24 cellular contexts compared by ENCODE assay signal in genomic region chr17:80132906-80133625, GRCh38. TPM values are rescaled to one million over a fixed set of nuclear protein-coding genes. Genes with fewer than 3 reads are reported as not detected.
DNase-seq lines count a peak whose midpoint lies in the region; ATAC-seq, FAIRE-seq and TF ChIP-seq lines count a peak whose summit lies in the region.
"Had no signal": no experiment of that assay in that cellular context is flagged by ENCODE, and none has a peak within 500 bp of the region (broad histone marks: within the 10 kb centered on the region; RNA-seq: fewer than 3 reads in every experiment).

No MANE protein-coding gene starts in this region.

- H3K4me1 ChIP-seq in H1 (replicated peaks in 1 of 4; ENCODE audit: control insufficient read depth in 3 of 4, insufficient read depth in 4 of 4, low read length in 3 of 4) (peaks cover 0 to 3% (median 1%) of the 10 kb centered on the region in 4 experiments; a peak in 3 of 7 replicates), upper lobe of left lung (no peaks in the 10 kb centered on the region)
- H3K4me1 ChIP-seq: foreskin keratinocyte, left ventricle myocardium inferior had no signal

- TF ChIP-seq EP300 in H1 (IDR thresholded peaks at IDR 0.05; ENCODE audit: borderline replicate concordance in 1 of 2, low read depth in 2 of 2, low read length in 2 of 2), result no peak
- TF ChIP-seq EP300 in upper lobe of left lung (IDR thresholded peaks at IDR 0.05), result no peak

- H3K36me3 Mint-ChIP-seq in activated naive CD4-positive, alpha-beta T cell treated with anti-CD3 and anti-CD28 coated beads, Interleukin-2, amount 50 U/mL, for 72 hours, result peaks cover 14 to 39% of the 10 kb centered on the region in 2 donors
- peaks cover 41% of the 10 kb centered on the region for H3K36me3 Mint-ChIP-seq in activated naive CD4-positive, alpha-beta T cell treated with anti-CD3 and anti-CD28 coated beads for 36 hours (ENCODE audit: low read depth)
- peaks cover 54% of the 10 kb centered on the region for H3K36me3 Mint-ChIP-seq in stimulated activated naive CD8-positive, alpha-beta T cell treated with anti-CD3 and anti-CD28 coated beads, Interleukin-15, Interleukin-2, amounts not matched to agents 100 ng/mL and 50 ng/mL, for 24 hours (ENCODE audit: low read depth)
- H3K36me3 Mint-ChIP-seq in stimulated activated naive B cell treated with anti-CD40 and anti-IgM and Interleukin-4, amounts not matched to agents 10 μg/mL and 1 μg/mL and 100 μg/mL, for 72 hours, result peaks cover 34 to 43% of the 10 kb centered on the region in 2 donors

- H4K5ac ChIP-seq in H1 (ENCODE audit: insufficient read length, low read depth, low read length), result no peak overlapping the region

- H3K4me1 Mint-ChIP-seq in activated naive CD4-positive, alpha-beta T cell treated with anti-CD3 and anti-CD28 coated beads for 36 hours (ENCODE audit: low read depth), result no peaks in the 10 kb centered on the region
- H3K4me1 Mint-ChIP-seq in stimulated activated naive CD8-positive, alpha-beta T cell treated with anti-CD3 and anti-CD28 coated beads, Interleukin-15, Interleukin-2, amounts not matched to agents 100 ng/mL and 50 ng/mL, for 24 hours (ENCODE audit: low read depth), result no peaks in the 10 kb centered on the region
- no peaks in the 10 kb centered on the region for H3K4me1 Mint-ChIP-seq in stimulated activated naive B cell treated with anti-CD40 and anti-IgM and Interleukin-4, amounts not matched to agents 10 μg/mL and 1 μg/mL and 100 μg/mL, for 72 hours
- H3K4me1 Mint-ChIP-seq: activated B cell treated with CpG ODN at 0.5 μM for 24 hours; activated CD4-positive, alpha-beta memory T cell treated with anti-CD3 and anti-CD28 coated beads, Interleukin-2, amount 10 ng/mL, durations not matched to agents 7 days and 5 days; nephron had no signal

- H4K8ac ChIP-seq in H1 (ENCODE audit: extremely low read depth, insufficient read depth, low read length), result no peak overlapping the region

- no peaks in the 10 kb centered on the region for H3K79me2 ChIP-seq in H1 (ENCODE audit: control insufficient read depth in 1 of 2, insufficient read depth in 2 of 2, low read length in 2 of 2)
- H3K79me2 ChIP-seq: hepatocyte had no signal

- no peak overlapping the region for H2BK15ac ChIP-seq in H1 (ENCODE audit: low read length)

- no peak overlapping the region for H2BK120ac ChIP-seq in H1 (replicated peaks; ENCODE audit: low read depth, low read length)

- H3K4me3 Mint-ChIP-seq in activated naive CD4-positive, alpha-beta T cell treated with anti-CD3 and anti-CD28 coated beads for 36 hours, result no peak overlapping the region
- H3K4me3 Mint-ChIP-seq in stimulated activated naive CD8-positive, alpha-beta T cell treated with anti-CD3 and anti-CD28 coated beads, Interleukin-15, Interleukin-2, amounts not matched to agents 100 ng/mL and 50 ng/mL, for 24 hours, result no peak overlapping the region
- H3K4me3 Mint-ChIP-seq in stimulated activated naive B cell treated with anti-CD40 and anti-IgM and Interleukin-4, amounts not matched to agents 10 μg/mL and 1 μg/mL and 100 μg/mL, for 72 hours, result no peak overlapping the region
- H3K4me3 Mint-ChIP-seq: activated B cell treated with CpG ODN at 0.5 μM for 24 hours; activated CD4-positive, alpha-beta memory T cell treated with anti-CD3 and anti-CD28 coated beads, Interleukin-2, amount 10 ng/mL, durations not matched to agents 7 days and 5 days; nephron had no signal

- H3K4me3 ChIP-seq in H1 (ENCODE audit: extremely low read depth in 1 of 4, insufficient read depth in 2 of 4, low read depth in 3 of 4, low read length in 4 of 4) (no peak overlapping the region), upper lobe of left lung (no peak overlapping the region)
- H3K4me3 ChIP-seq: hepatocyte, left ventricle myocardium inferior had no signal

- H3K27me3 Mint-ChIP-seq in activated naive CD4-positive, alpha-beta T cell treated with anti-CD3 and anti-CD28 coated beads for 36 hours (ENCODE audit: low read depth), result peaks cover 2% of the 10 kb centered on the region
- peaks cover 13% of the 10 kb centered on the region for H3K27me3 Mint-ChIP-seq in stimulated activated naive CD8-positive, alpha-beta T cell treated with anti-CD3 and anti-CD28 coated beads, Interleukin-15, Interleukin-2, amounts not matched to agents 100 ng/mL and 50 ng/mL, for 24 hours
- peaks cover 0 to 8% of the 10 kb centered on the region in 2 donors for H3K27me3 Mint-ChIP-seq in stimulated activated naive B cell treated with anti-CD40 and anti-IgM and Interleukin-4, amounts not matched to agents 10 μg/mL and 1 μg/mL and 100 μg/mL, for 72 hours
- H3K27me3 Mint-ChIP-seq: activated B cell treated with CpG ODN at 0.5 μM for 24 hours had no signal

- H3K79me1 ChIP-seq in H1 (ENCODE audit: low read depth, low read length), result no peaks in the 10 kb centered on the region; the same call in 1 of the 2 replicates

- H4K20me1 ChIP-seq in H1 (replicated peaks in 1 of 2; ENCODE audit: control insufficient read depth in 1 of 2, insufficient read depth in 2 of 2, low read length in 2 of 2), result peaks cover 5 to 9% of the 10 kb centered on the region in 2 experiments

- H3K36me3 ChIP-seq in H1 (ENCODE audit: control insufficient read depth in 2 of 4, insufficient read depth in 4 of 4, low read length in 3 of 4) (peaks cover 29 to 54% (median 40%) of the 10 kb centered on the region in 4 experiments), upper lobe of left lung (peaks cover 26 to 53% (median 49%) of the 10 kb centered on the region in 4 donors)

- peak; percentile 19 to 40 for ATAC-seq in activated naive CD4-positive, alpha-beta T cell treated with anti-CD3 and anti-CD28 coated beads, Interleukin-2, amount 50 U/mL, for 72 hours
- ATAC-seq in stimulated activated naive B cell treated with anti-CD40 and anti-IgM and Interleukin-4, amounts not matched to agents 10 μg/mL and 1 μg/mL and 100 μg/mL, for 72 hours (replicated peaks), result no peak
- ATAC-seq in upper lobe of left lung (ENCODE audit: low FRiP score in 2 of 2), result no peak
- ATAC-seq: foreskin keratinocyte had no signal

- no peak overlapping the region for H3K56ac ChIP-seq in H1 (replicated peaks; ENCODE audit: insufficient read length, low read depth, low read length)

- H3K9me3 Mint-ChIP-seq in activated naive CD4-positive, alpha-beta T cell treated with anti-CD3 and anti-CD28 coated beads, Interleukin-2, amount 50 U/mL, for 72 hours, result no peaks in the 10 kb centered on the region
- no peaks in the 10 kb centered on the region for H3K9me3 Mint-ChIP-seq in activated naive CD4-positive, alpha-beta T cell treated with anti-CD3 and anti-CD28 coated beads for 36 hours
- no peaks in the 10 kb centered on the region for H3K9me3 Mint-ChIP-seq in stimulated activated naive CD8-positive, alpha-beta T cell treated with anti-CD3 and anti-CD28 coated beads, Interleukin-15, Interleukin-2, amounts not matched to agents 100 ng/mL and 50 ng/mL, for 24 hours
- H3K9me3 Mint-ChIP-seq in stimulated activated naive B cell treated with anti-CD40 and anti-IgM and Interleukin-4, amounts not matched to agents 10 μg/mL and 1 μg/mL and 100 μg/mL, for 72 hours, result no peaks in the 10 kb centered on the region
- H3K9me3 Mint-ChIP-seq: activated B cell treated with CpG ODN at 0.5 μM for 24 hours; activated CD4-positive, alpha-beta memory T cell treated with anti-CD3 and anti-CD28 coated beads, Interleukin-2, amount 10 ng/mL, durations not matched to agents 7 days and 5 days; nephron had no signal

- intact Hi-C loops in activated naive CD4-positive, alpha-beta T cell treated with anti-CD3 and anti-CD28 coated beads for 36 hours (cut with micrococcal nuclease), result no loop called here
- intact Hi-C loops in posterior cingulate gyrus (cut with DNase I), result no loop called here

- no peak overlapping the region for H3K23ac ChIP-seq in H1 (ENCODE audit: insufficient read length)

- H2AFZ ChIP-seq in H1 (ENCODE audit: low read length), result no peak overlapping the region
- H2AFZ ChIP-seq: hepatocyte had no signal

- H4K91ac ChIP-seq in H1 (replicated peaks; ENCODE audit: insufficient read length, low read length), result no peak overlapping the region

- H3K14ac ChIP-seq in H1 (ENCODE audit: insufficient read length), result no peak overlapping the region

- H2BK20ac ChIP-seq in H1 (ENCODE audit: low read length), result no peak overlapping the region

- peak overlapping the region; percentile 49 to 84 for H3K27ac Mint-ChIP-seq in activated naive CD4-positive, alpha-beta T cell treated with anti-CD3 and anti-CD28 coated beads, Interleukin-2, amount 50 U/mL, for 72 hours
- no peak overlapping the region for H3K27ac Mint-ChIP-seq in activated naive CD4-positive, alpha-beta T cell treated with anti-CD3 and anti-CD28 coated beads for 36 hours
- peak overlapping the region; percentile 29 for H3K27ac Mint-ChIP-seq in stimulated activated naive CD8-positive, alpha-beta T cell treated with anti-CD3 and anti-CD28 coated beads, Interleukin-15, Interleukin-2, amounts not matched to agents 100 ng/mL and 50 ng/mL, for 24 hours
- no peak overlapping the region for H3K27ac Mint-ChIP-seq in stimulated activated naive B cell treated with anti-CD40 and anti-IgM and Interleukin-4, amounts not matched to agents 10 μg/mL and 1 μg/mL and 100 μg/mL, for 72 hours
- H3K27ac Mint-ChIP-seq: activated B cell treated with CpG ODN at 0.5 μM for 24 hours; activated CD4-positive, alpha-beta memory T cell treated with anti-CD3 and anti-CD28 coated beads, Interleukin-2, amount 10 ng/mL, durations not matched to agents 7 days and 5 days; nephron had no signal

- H3K4ac ChIP-seq in H1 (replicated peaks; ENCODE audit: insufficient read length, low read depth, low read length), result no peak overlapping the region

- CTCF ChIA-PET in activated naive CD4-positive, alpha-beta T cell treated with anti-CD3 and anti-CD28 coated beads for 36 hours (lab: Charles Lee), result interaction anchor here (1.3 kb wide), 1 partner anchor 9 kb away, joined by 3 read pairs; no protein-coding TSS in a partner anchor
- CTCF ChIA-PET in H1 (lab: Charles Lee; ENCODE audit: partially characterized antibody), result interaction anchor here (0.7 to 2.7 kb wide), 6 partner anchors 7 to 705 kb away, joined by 3 to 13 read pairs (median 3); no protein-coding TSS in a partner anchor

- no peak for TF ChIP-seq RAD21 in H1 (IDR thresholded peaks at IDR 0.05 in 1 of 2, conservative IDR thresholded peaks at IDR 0.05 in 1 of 2; ENCODE audit: low read depth in 2 of 2, low read length in 2 of 2)

- TF ChIP-seq POLR2A in H1 (IDR thresholded peaks at IDR 0.05; ENCODE audit: control extremely low read depth in 1 of 2, low read depth in 2 of 2, low read length in 2 of 2) (no peak; a peak in 1 of 3 replicates), upper lobe of left lung (IDR thresholded peaks at IDR 0.05) (no peak)

- H3K23me2 ChIP-seq in H1 (ENCODE audit: low read depth, low read length), result no peaks in the 10 kb centered on the region

- H3K27me3 ChIP-seq in H1 (replicated peaks in 1 of 4; ENCODE audit: control insufficient read depth in 3 of 4, extremely low read depth in 1 of 4, insufficient read depth in 3 of 4, low read length in 3 of 4), result no peaks in the 10 kb centered on the region
- H3K27me3 ChIP-seq in upper lobe of left lung, result no peaks in the 10 kb centered on the region
- H3K27me3 ChIP-seq: foreskin keratinocyte, hepatocyte had no signal

- TF ChIP-seq CTCF in H1 (IDR thresholded peaks at IDR 0.05; ENCODE audit: control extremely low read depth in 1 of 3, insufficient read depth in 1 of 3, low read depth in 1 of 3, low read length in 3 of 3), result no peak
- no peak for TF ChIP-seq CTCF in upper lobe of left lung (IDR thresholded peaks at IDR 0.05)

- DNase-seq in activated naive CD4-positive, alpha-beta T cell treated with anti-CD3 and anti-CD28 coated beads, Interleukin-2, amount 50 U/mL, for 72 hours (ENCODE audit: low spot score in 2 of 2), result no peak
- DNase-seq in activated naive CD4-positive, alpha-beta T cell treated with anti-CD3 and anti-CD28 coated beads for 36 hours, result no peak
- DNase-seq in SK-MEL-5 (ENCODE audit: low read depth, low spot score) (peak; percentile 39), H1 (ENCODE audit: low read depth in 1 of 2, low spot score in 2 of 2) (no peak), posterior cingulate gyrus (no peak), upper lobe of left lung (no peak)
- DNase-seq in stimulated activated naive B cell treated with anti-CD40 and anti-IgM and Interleukin-4, amounts not matched to agents 10 μg/mL and 1 μg/mL and 100 μg/mL, for 72 hours, result no peak
- DNase-seq: activated B cell treated with CpG ODN at 0.5 μM for 24 hours; activated CD4-positive, alpha-beta memory T cell treated with anti-CD3 and anti-CD28 coated beads, Interleukin-2, amount 10 ng/mL, durations not matched to agents 7 days and 5 days; central memory CD4-positive, alpha-beta T cell; DMS53; foreskin keratinocyte; HCEC 1CT; KBM-7; left ventricle myocardium inferior; midbrain; NCI-H1436 treated with DMSO at 0.1 percent for 48 hours; NCI-H526 treated with DMSO at 0.1 percent for 48 hours; T-helper 9 cell had no signal

- 94% methylated on average over 5 of the region's 5 CpGs; no CpG with 5 or more reads in 1 of the 2 experiments for WGBS in H1 (ENCODE audit: extremely low coverage in 1 of 2, insufficient coverage in 1 of 2, insufficient read length in 1 of 2, insufficient replicate concordance in 2 of 2, low coverage in 1 of 2, low lambda C conversion rate in 2 of 2, missing lambda C conversion rate in 1 of 2), 2 experiments
- whole genome bisulfite sequencing in upper lobe of left lung, 2 donors, result 91 to 92% methylated on average over 5 of the region's 5 CpGs

- in situ Hi-C loops in SK-MEL-5 (cut with HindIII; ENCODE audit: low pct_unique_long_range_greater_than_20kb, low sequenced_read_pairs), result no loop called here

- H3K9me3 ChIP-seq in H1 (ENCODE audit: insufficient read depth in 2 of 2, low read depth in 1 of 2, low read length in 1 of 2) (no peaks in the 10 kb centered on the region), upper lobe of left lung (no peaks in the 10 kb centered on the region)
- H3K9me3 ChIP-seq: left ventricle myocardium inferior had no signal

- H3K27ac ChIP-seq in H1 (ENCODE audit: low read depth, low read length), result no peak overlapping the region
- H3K27ac ChIP-seq in upper lobe of left lung, result no peak overlapping the region
- H3K27ac ChIP-seq: epithelial cell of prostate, foreskin keratinocyte, hepatocyte, left ventricle myocardium inferior had no signal

- H3K9ac ChIP-seq in H1 (replicated peaks in 1 of 4; ENCODE audit: extremely low read depth in 1 of 4, low read depth in 3 of 4, low read length in 3 of 4), result no peak overlapping the region

- no peak overlapping the region for H3K4me2 ChIP-seq in H1 (ENCODE audit: insufficient read depth in 1 of 2, low read depth in 2 of 2, low read length in 2 of 2)
- H3K4me2 ChIP-seq: hepatocyte had no signal

- no peak for FAIRE-seq in H1 (lab: Jason Lieb, UNC)
- FAIRE-seq: astrocyte had no signal

- H2BK5ac ChIP-seq in H1 (ENCODE audit: low read depth, low read length), result no peak overlapping the region

- POLR2A ChIA-PET in H1 (lab: Charles Lee; ENCODE audit: partially characterized antibody), result interaction anchor here (1.1 to 3.6 kb wide), 7 partner anchors 8 to 49 kb away, joined by 3 to 13 read pairs (median 6); no protein-coding TSS in a partner anchor

- no peak overlapping the region for H3K18ac ChIP-seq in H1 (ENCODE audit: extremely low read depth, low read length)

- H2BK12ac ChIP-seq in H1 (ENCODE audit: low read depth, low read length), result no peak overlapping the region

- H2AK5ac ChIP-seq in H1 (ENCODE audit: low read depth, low read length), result no peak overlapping the region

RNA-seq across cellular contexts. Expression of gene EIF4A3, which starts 13.9 kb away (rescaled TPM):
- 100 to 1,000 TPM; 105 to 144 TPM for total RNA-seq in activated naive CD4-positive, alpha-beta T cell treated with anti-CD3 and anti-CD28 coated beads, Interleukin-2, amount 50 U/mL, for 72 hours
- total RNA-seq in activated naive CD4-positive, alpha-beta T cell treated with anti-CD3 and anti-CD28 coated beads for 36 hours, result 10 to 100 TPM; 92.1 to 97.7 TPM
- 567 and 602 TPM in 2 replicates for total RNA-seq in SK-MEL-5 (2014; rRNA removed; shearing (Covaris generic))
- polyA plus RNA-seq in SK-MEL-5 (2015; cell fraction: cytosol; rRNA removed), result 264 and 266 TPM in 2 replicates
- polyA plus RNA-seq in SK-MEL-5 (2015; cell fraction: nucleus; rRNA removed), result 198 and 244 TPM in 2 replicates
- 146 and 155 TPM in 2 replicates for total RNA-seq in H1 (2021; fragmentation: NEBNext Ultra II Directional; extraction: Animal tissue kit (Norgen Biotek cat#: 25700))
- 99.1 and 142 TPM in 2 replicates for polyA plus RNA-seq in H1 (2011; rRNA removed)
- 140 TPM for polyA plus RNA-seq in H1 (2011; cell fraction: cytosol; rRNA removed)
- polyA plus RNA-seq in H1 (2011; cell fraction: nucleus; rRNA removed), result 77.5 TPM
- 156 to 184 TPM (median 166 TPM) in 4 replicates for polyA plus RNA-seq in H1 (2012, experiment 1 of 2)
- 48.6 TPM for polyA plus RNA-seq in H1 (2012, experiment 2 of 2)
- 81.9 TPM for polyA plus RNA-seq in H1 (2013, experiment 1 of 2)
- polyA plus RNA-seq in H1 (2013, experiment 2 of 2), result 84.3 TPM
- 108 and 113 TPM in 2 replicates for polyA minus RNA-seq in H1 (2011; rRNA and poly(A)+ RNA removed)
- 61.2 TPM for polyA minus RNA-seq in H1 (2011; cell fraction: cytosol; rRNA and poly(A)+ RNA removed)
- 42.7 TPM for polyA minus RNA-seq in H1 (2011; cell fraction: nucleus; rRNA and poly(A)+ RNA removed)
- total RNA-seq in upper lobe of left lung, result 10 to 100 TPM; 48.2 to 86.2 (median 61.8) TPM

RNA-seq across cellular contexts. Expression of gene GAA, which starts 31.7 kb away (rescaled TPM):
- 10 to 100 TPM; 34.2 to 36.3 TPM for total RNA-seq in activated naive CD4-positive, alpha-beta T cell treated with anti-CD3 and anti-CD28 coated beads, Interleukin-2, amount 50 U/mL, for 72 hours
- total RNA-seq in activated naive CD4-positive, alpha-beta T cell treated with anti-CD3 and anti-CD28 coated beads for 36 hours, result 10 to 100 TPM; 32.1 to 33.2 TPM
- total RNA-seq in SK-MEL-5 (2014; rRNA removed; shearing (Covaris generic)), result 88.7 and 97.7 TPM in 2 replicates
- polyA plus RNA-seq in SK-MEL-5 (2015; cell fraction: cytosol; rRNA removed), result 242 and 314 TPM in 2 replicates
- polyA plus RNA-seq in SK-MEL-5 (2015; cell fraction: nucleus; rRNA removed), result 487 and 533 TPM in 2 replicates
- total RNA-seq in H1 (2021; fragmentation: NEBNext Ultra II Directional; extraction: Animal tissue kit (Norgen Biotek cat#: 25700)), result 25.3 and 30.0 TPM in 2 replicates
- polyA plus RNA-seq in H1 (2011; rRNA removed), result 14.8 and 32.7 TPM in 2 replicates
- polyA plus RNA-seq in H1 (2011; cell fraction: cytosol; rRNA removed), result 24.0 TPM
- 151 TPM for polyA plus RNA-seq in H1 (2011; cell fraction: nucleus; rRNA removed)
- polyA plus RNA-seq in H1 (2012, experiment 1 of 2), result 20.2 to 49.6 TPM (median 37.7 TPM) in 4 replicates
- 24.4 TPM for polyA plus RNA-seq in H1 (2012, experiment 2 of 2)
- 45.2 TPM for polyA plus RNA-seq in H1 (2013, experiment 1 of 2)
- polyA plus RNA-seq in H1 (2013, experiment 2 of 2), result 38.1 TPM
- polyA minus RNA-seq in H1 (2011; rRNA and poly(A)+ RNA removed), result 5.0 and 7.6 TPM in 2 replicates
- polyA minus RNA-seq in H1 (2011; cell fraction: cytosol; rRNA and poly(A)+ RNA removed), result 17.7 TPM
- polyA minus RNA-seq in H1 (2011; cell fraction: nucleus; rRNA and poly(A)+ RNA removed), result 25.7 TPM
- total RNA-seq in upper lobe of left lung, result 100 to 1,000 TPM in 5 of 6 donors, 10 to 100 TPM in 1; 54.7 to 178 (median 157) TPM

RNA-seq across cellular contexts. Expression of gene CARD14, which starts 36.8 kb away (rescaled TPM):
- total RNA-seq in activated naive CD4-positive, alpha-beta T cell treated with anti-CD3 and anti-CD28 coated beads, Interleukin-2, amount 50 U/mL, for 72 hours, result under 1 TPM in 1 of 2 donors, not detected in 1; 0.19 TPM
- not detected for total RNA-seq in activated naive CD4-positive, alpha-beta T cell treated with anti-CD3 and anti-CD28 coated beads for 36 hours
- total RNA-seq in SK-MEL-5 (2014; rRNA removed; shearing (Covaris generic)), result 19.6 and 23.2 TPM in 2 replicates
- polyA plus RNA-seq in SK-MEL-5 (2015; cell fraction: cytosol; rRNA removed), result 15.7 and 17.4 TPM in 2 replicates
- polyA plus RNA-seq in SK-MEL-5 (2015; cell fraction: nucleus; rRNA removed), result 78.5 and 94.3 TPM in 2 replicates
- total RNA-seq in H1 (2021; fragmentation: NEBNext Ultra II Directional; extraction: Animal tissue kit (Norgen Biotek cat#: 25700)), result not detected in 2 replicates
- polyA plus RNA-seq in H1 (2011; rRNA removed), result 0.08 and 0.16 TPM in 2 replicates
- 0.22 TPM for polyA plus RNA-seq in H1 (2011; cell fraction: cytosol; rRNA removed)
- polyA plus RNA-seq in H1 (2011; cell fraction: nucleus; rRNA removed), result 0.50 TPM
- polyA plus RNA-seq in H1 (2012, experiment 1 of 2), result 0.28 to 0.57 TPM (median 0.48 TPM) in 4 replicates
- 0.24 TPM for polyA plus RNA-seq in H1 (2012, experiment 2 of 2)
- 0.02 TPM for polyA plus RNA-seq in H1 (2013, experiment 1 of 2)
- 0.06 TPM for polyA plus RNA-seq in H1 (2013, experiment 2 of 2)
- 0.20 and 1.1 TPM in 2 replicates for polyA minus RNA-seq in H1 (2011; rRNA and poly(A)+ RNA removed)
- polyA minus RNA-seq in H1 (2011; cell fraction: cytosol; rRNA and poly(A)+ RNA removed), result 1.8 TPM
- 0.50 TPM for polyA minus RNA-seq in H1 (2011; cell fraction: nucleus; rRNA and poly(A)+ RNA removed)
- 1 to 10 TPM in 4 of 6 donors, under 1 TPM in 2; 0.15 to 7.3 (median 1.0) TPM for total RNA-seq in upper lobe of left lung
- total RNA-seq: activated B cell treated with CpG ODN at 0.5 μM for 24 hours; activated CD4-positive, alpha-beta memory T cell treated with anti-CD3 and anti-CD28 coated beads, Interleukin-2, amount 10 ng/mL, durations not matched to agents 7 days and 5 days; astrocyte had no signal

Comparison
In these comparisons a context has a peak if more than half of its experiments do, and no peak if none do; other contexts are left out.
1. H3K27ac Mint-ChIP-seq: peak in activated naive CD4-positive, alpha-beta T cell treated with anti-CD3 and anti-CD28 coated beads, Interleukin-2, amount 50 U/mL, for 72 hours (2 of 2) and stimulated activated naive CD8-positive, alpha-beta T cell treated with anti-CD3 and anti-CD28 coated beads, Interleukin-15, Interleukin-2, amounts not matched to agents 100 ng/mL and 50 ng/mL, for 24 hours (single experiment); none in activated naive CD4-positive, alpha-beta T cell treated with anti-CD3 and anti-CD28 coated beads for 36 hours (single experiment) and stimulated activated naive B cell treated with anti-CD40 and anti-IgM and Interleukin-4, amounts not matched to agents 10 μg/mL and 1 μg/mL and 100 μg/mL, for 72 hours (single experiment).
2. ATAC-seq: peak in activated naive CD4-positive, alpha-beta T cell treated with anti-CD3 and anti-CD28 coated beads, Interleukin-2, amount 50 U/mL, for 72 hours (2 of 2); none in stimulated activated naive B cell treated with anti-CD40 and anti-IgM and Interleukin-4, amounts not matched to agents 10 μg/mL and 1 μg/mL and 100 μg/mL, for 72 hours (0 of 2) and upper lobe of left lung (0 of 2).